17 cellular contexts compared by ENCODE assay signal in genomic region chr7:156764766-156765165, GRCh38.
"Had no signal": no experiment of that assay in that cellular context is flagged by ENCODE, and none has a peak within 500 bp of the region (broad histone marks: within the 10 kb centered on the region; RNA-seq: fewer than 3 reads in every experiment).

No MANE protein-coding gene starts in this region.

- H3K4me3 ChIP-seq: dorsolateral prefrontal cortex, lung, pancreas, skin epidermis, spleen, suprapubic skin, transverse colon, upper lobe of right lung, uterus had no signal

- H3K9me3 ChIP-seq: pancreas, suprapubic skin, transverse colon, upper lobe of right lung, uterus had no signal

- H3K27ac Mint-ChIP-seq: natural killer cell; stimulated activated naive CD8-positive, alpha-beta T cell treated with anti-CD3 and anti-CD28 coated beads, Interleukin-15, amount 100 ng/mL, for 72 hours had no signal

- FAIRE-seq: colon, keratinocyte had no signal

- H3K27me3 Mint-ChIP-seq: stimulated activated naive CD8-positive, alpha-beta T cell treated with anti-CD3 and anti-CD28 coated beads, Interleukin-15, amount 100 ng/mL, for 72 hours had no signal

- H3K4me1 ChIP-seq: pancreas, suprapubic skin, uterus had no signal

- H3K27ac ChIP-seq: dorsolateral prefrontal cortex, pancreas, skin epidermis, spleen, suprapubic skin, transverse colon, upper lobe of right lung, uterus had no signal

- H3K4me3 Mint-ChIP-seq: natural killer cell; stimulated activated naive CD8-positive, alpha-beta T cell treated with anti-CD3 and anti-CD28 coated beads, Interleukin-15, amount 100 ng/mL, for 72 hours had no signal

- H3K36me3 ChIP-seq: pancreas, upper lobe of right lung, uterus had no signal

- H3K27me3 ChIP-seq: dorsolateral prefrontal cortex, pancreas, spleen, suprapubic skin, transverse colon, upper lobe of right lung, uterus had no signal

- DNase-seq: effector CD4-positive, alpha-beta T cell; natural killer cell; spleen; stimulated activated CD4-positive, alpha-beta T cell treated with anti-CD3 and anti-CD28 coated beads, Interleukin-4, amount 100 ng/mL, for 1 hour; stimulated activated CD8-positive, alpha-beta memory T cell treated with anti-CD3 and anti-CD28 coated beads, Interleukin-4, amount 100 ng/mL, for 48 hours; stimulated activated naive CD4-positive, alpha-beta T cell; stimulated activated naive CD8-positive, alpha-beta T cell treated with anti-CD3 and anti-CD28 coated beads, Interleukin-15, amount 100 ng/mL, for 72 hours had no signal
